2 cellular contexts compared by ENCODE assay signal in the genomic region with DNA sequence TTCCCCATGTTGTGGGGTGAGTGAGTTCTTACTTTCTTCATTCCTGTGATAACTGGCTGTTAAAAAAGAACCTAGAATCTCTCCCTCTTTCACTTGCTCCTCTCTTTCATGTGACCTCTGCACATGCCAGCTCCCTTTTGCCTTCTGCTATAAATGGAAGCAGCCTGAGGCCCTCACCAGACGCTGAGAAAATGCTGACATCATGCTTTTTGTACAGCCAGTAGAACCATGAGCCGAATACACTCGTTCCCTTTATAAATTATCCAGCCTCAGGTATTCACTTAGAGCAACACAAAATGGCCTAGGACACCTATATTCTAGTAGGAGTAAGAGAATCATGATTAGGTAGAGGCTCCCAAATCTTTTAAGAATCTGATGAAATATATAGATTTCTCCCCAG.
TF ChIP-seq lines count a peak whose summit lies in the region.

No MANE protein-coding gene starts in this region.

TF ChIP-seq in HepG2, 621 proteins besides CTCF, POLR2A, EP300 and RAD21:
- TF ChIP-seq MAFK (conservative IDR thresholded peaks at IDR 0.05 in 1 of 2, IDR thresholded peaks at IDR 0.05 in 1 of 2; ENCODE audit: low read length in 2 of 2) (peak; percentile 93 to 96), MTF1 (CRISPR knock-in tag; IDR thresholded peaks at IDR 0.05) (no peak), MAFF (IDR thresholded peaks at IDR 0.05; ENCODE audit: low read depth, low read length) (peak; percentile 92), ZNF629 (CRISPR knock-in tag; conservative IDR thresholded peaks at IDR 0.05) (no peak), SMC3 (IDR thresholded peaks at IDR 0.05; ENCODE audit: low read length) (no peak), RARG (CRISPR knock-in tag; IDR thresholded peaks at IDR 0.05; ENCODE audit: low read depth) (no peak), RBAK (CRISPR knock-in tag; IDR thresholded peaks at IDR 0.05) (no peak), ZNF660 (CRISPR knock-in tag; IDR thresholded peaks at IDR 0.05; ENCODE audit: borderline replicate concordance, low read depth) (no peak), PLRG1 (conservative IDR thresholded peaks at IDR 0.05) (no peak), NAIF1 (CRISPR knock-in tag; IDR thresholded peaks at IDR 0.05; ENCODE audit: borderline replicate concordance) (no peak)
- TF ChIP-seq, protein P1, sequence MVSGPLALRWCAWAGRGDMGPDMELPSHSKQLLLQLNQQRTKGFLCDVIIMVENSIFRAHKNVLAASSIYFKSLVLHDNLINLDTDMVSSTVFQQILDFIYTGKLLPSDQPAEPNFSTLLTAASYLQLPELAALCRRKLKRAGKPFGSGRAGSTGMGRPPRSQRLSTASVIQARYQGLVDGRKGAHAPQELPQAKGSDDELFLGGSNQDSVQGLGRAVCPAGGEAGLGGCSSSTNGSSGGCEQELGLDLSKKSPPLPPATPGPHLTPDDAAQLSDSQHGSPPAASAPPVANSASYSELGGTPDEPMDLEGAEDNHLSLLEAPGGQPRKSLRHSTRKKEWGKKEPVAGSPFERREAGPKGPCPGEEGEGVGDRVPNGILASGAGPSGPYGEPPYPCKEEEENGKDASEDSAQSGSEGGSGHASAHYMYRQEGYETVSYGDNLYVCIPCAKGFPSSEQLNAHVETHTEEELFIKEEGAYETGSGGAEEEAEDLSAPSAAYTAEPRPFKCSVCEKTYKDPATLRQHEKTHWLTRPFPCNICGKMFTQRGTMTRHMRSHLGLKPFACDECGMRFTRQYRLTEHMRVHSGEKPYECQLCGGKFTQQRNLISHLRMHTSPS (CRISPR knock-in tag; IDR thresholded peaks at IDR 0.05; ENCODE audit: low read depth), result no peak
- TF ChIP-seq, protein P2, sequence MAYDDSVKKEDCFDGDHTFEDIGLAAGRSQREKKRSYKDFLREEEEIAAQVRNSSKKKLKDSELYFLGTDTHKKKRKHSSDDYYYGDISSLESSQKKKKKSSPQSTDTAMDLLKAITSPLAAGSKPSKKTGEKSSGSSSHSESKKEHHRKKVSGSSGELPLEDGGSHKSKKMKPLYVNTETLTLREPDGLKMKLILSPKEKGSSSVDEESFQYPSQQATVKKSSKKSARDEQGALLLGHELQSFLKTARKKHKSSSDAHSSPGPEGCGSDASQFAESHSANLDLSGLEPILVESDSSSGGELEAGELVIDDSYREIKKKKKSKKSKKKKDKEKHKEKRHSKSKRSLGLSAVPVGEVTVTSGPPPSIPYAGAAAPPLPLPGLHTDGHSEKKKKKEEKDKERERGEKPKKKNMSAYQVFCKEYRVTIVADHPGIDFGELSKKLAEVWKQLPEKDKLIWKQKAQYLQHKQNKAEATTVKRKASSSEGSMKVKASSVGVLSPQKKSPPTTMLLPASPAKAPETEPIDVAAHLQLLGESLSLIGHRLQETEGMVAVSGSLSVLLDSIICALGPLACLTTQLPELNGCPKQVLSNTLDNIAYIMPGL (CRISPR knock-in tag; IDR thresholded peaks at IDR 0.05; ENCODE audit: borderline replicate concordance in 1 of 2, low read depth in 1 of 2), result no peak

TF ChIP-seq in H1, 55 proteins besides CTCF, POLR2A, EP300 and RAD21:
- TF ChIP-seq MAFK (IDR thresholded peaks at IDR 0.05; ENCODE audit: low read depth, low read length) (peak; percentile 48; the same call in 1 of the 2 replicates), ZNF274 (IDR thresholded peaks at IDR 0.05; ENCODE audit: borderline replicate concordance, extremely low read depth, low read length) (no peak)
